In the genomic region with DNA sequence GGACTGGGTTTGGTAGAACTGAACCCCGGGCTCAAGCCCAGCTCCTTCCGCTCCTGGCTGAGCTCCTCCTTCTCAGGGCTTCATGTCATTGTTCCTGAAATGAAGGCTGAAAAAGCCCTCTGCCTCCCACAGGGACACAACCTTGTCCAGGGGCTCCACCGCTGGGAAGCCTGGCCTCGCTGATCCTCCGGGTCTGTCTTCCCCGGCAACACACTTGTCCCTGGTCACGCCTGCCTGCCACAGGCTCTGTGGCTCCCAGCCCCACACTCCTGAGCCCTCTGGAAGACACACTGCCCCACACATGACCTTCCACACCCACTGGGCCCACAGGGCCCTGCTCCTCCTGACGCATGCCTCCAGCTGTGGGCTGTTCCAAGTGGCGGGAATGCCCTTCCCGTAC, we compare ENCODE assay signal across 15 cellular contexts.
"Had no signal": no experiment of that assay in that cellular context is flagged by ENCODE, and none has a peak within 500 bp of the region (broad histone marks: within the 10 kb centered on the region; RNA-seq: fewer than 3 reads in every experiment).

No MANE protein-coding gene starts in this region.

- H3K27ac Mint-ChIP-seq: activated CD4-positive, alpha-beta T cell treated with anti-CD3 and anti-CD28 coated beads, Interleukin-2, amount 10 ng/mL, durations not matched to agents 7 days and 5 days; activated naive CD8-positive, alpha-beta T cell treated with anti-CD3 and anti-CD28 coated beads, Interleukin-2, amount 50 U/mL, for 24 hours; activated T-helper 17 cell treated with anti-CD3 and anti-CD28 coated beads, Interleukin-2, amount 50 U/mL, for 72 hours; stimulated activated naive B cell treated with anti-CD40 and anti-IgM and Interleukin-4, amounts not matched to agents 10 μg/mL and 1 μg/mL and 100 μg/mL, for 72 hours; T-helper 2 cell treated with Interferon-gamma antibody and Interleukin-4, amounts not matched to agents 5 μg/mL and 100 μg/mL, for 36 hours had no signal

- H3K4me1 Mint-ChIP-seq: activated T-helper 17 cell treated with anti-CD3 and anti-CD28 coated beads, Interleukin-2, amount 50 U/mL, for 72 hours had no signal

- H3K27ac ChIP-seq: epithelial cell of prostate, heart left ventricle, tibial nerve, uterus had no signal

- ATAC-seq: activated naive CD8-positive, alpha-beta T cell treated with anti-CD3 and anti-CD28 coated beads, Interleukin-2, amount 50 U/mL, for 24 hours; activated T-helper 17 cell treated with anti-CD3 and anti-CD28 coated beads, Interleukin-2, amount 50 U/mL, for 72 hours; heart left ventricle; left colon; stimulated activated naive B cell treated with anti-CD40 and anti-IgM and Interleukin-4, amounts not matched to agents 10 μg/mL and 1 μg/mL and 100 μg/mL, for 72 hours had no signal

- H3K27me3 ChIP-seq: uterus had no signal

- H3K36me3 ChIP-seq: heart left ventricle, tibial nerve, uterus had no signal

- DNase-seq: activated CD4-positive, alpha-beta T cell treated with anti-CD3 and anti-CD28 coated beads, Interleukin-2, amount 10 ng/mL, durations not matched to agents 7 days and 5 days; activated CD4-positive, CD25-positive, alpha-beta regulatory T cell; activated naive CD4-positive, alpha-beta T cell treated with Interleukin-2 at 50 U/mL for 16 hours; activated naive CD8-positive, alpha-beta T cell treated with anti-CD3 and anti-CD28 coated beads, Interleukin-2, amount 50 U/mL, for 24 hours; aorta; cerebellar nuclear complex; left colon; midbrain; stimulated activated naive B cell treated with anti-CD40 and anti-IgM and Interleukin-4, amounts not matched to agents 10 μg/mL and 1 μg/mL and 100 μg/mL, for 72 hours; uterus had no signal

- H3K4me3 Mint-ChIP-seq: activated CD4-positive, alpha-beta T cell treated with anti-CD3 and anti-CD28 coated beads, Interleukin-2, amount 10 ng/mL, durations not matched to agents 7 days and 5 days; activated naive CD8-positive, alpha-beta T cell treated with anti-CD3 and anti-CD28 coated beads, Interleukin-2, amount 50 U/mL, for 24 hours; activated T-helper 17 cell treated with anti-CD3 and anti-CD28 coated beads, Interleukin-2, amount 50 U/mL, for 72 hours; stimulated activated naive B cell treated with anti-CD40 and anti-IgM and Interleukin-4, amounts not matched to agents 10 μg/mL and 1 μg/mL and 100 μg/mL, for 72 hours; T-helper 2 cell treated with Interferon-gamma antibody and Interleukin-4, amounts not matched to agents 5 μg/mL and 100 μg/mL, for 36 hours had no signal

- H3K9me3 Mint-ChIP-seq: activated naive CD8-positive, alpha-beta T cell treated with anti-CD3 and anti-CD28 coated beads, Interleukin-2, amount 50 U/mL, for 24 hours; activated T-helper 17 cell treated with anti-CD3 and anti-CD28 coated beads, Interleukin-2, amount 50 U/mL, for 72 hours had no signal

- H3K4me3 ChIP-seq: heart left ventricle, tibial nerve, uterus had no signal

- H3K9me3 ChIP-seq: heart left ventricle, uterus had no signal

- H3K4me1 ChIP-seq: uterus had no signal
